ENCODE assay signal across 14 cellular contexts in genomic region chr20:10519361-10520048, GRCh38.
DNase-seq lines count a peak whose midpoint lies in the region; ATAC-seq, FAIRE-seq and TF ChIP-seq lines count a peak whose summit lies in the region.
"Had no signal": no experiment of that assay in that cellular context is flagged by ENCODE, and none has a peak within 500 bp of the region (broad histone marks: within the 10 kb centered on the region; RNA-seq: fewer than 3 reads in every experiment).

No MANE protein-coding gene starts in this region.

- FAIRE-seq in HepG2 (lab: Jason Lieb, UNC) (peak; percentile 18), urothelium cell line (lab: Jason Lieb, UNC) (no peak)

- TF ChIP-seq CTCF in HepG2 (CRISPR knock-in tag; IDR thresholded peaks at IDR 0.05) = no peak
- no peak for TF ChIP-seq CTCF in right lobe of liver (IDR thresholded peaks at IDR 0.05)
- TF ChIP-seq CTCF in astrocyte of the spinal cord (IDR thresholded peaks at IDR 0.05; ENCODE audit: low read depth, low read length) = no peak
- no peak for TF ChIP-seq CTCF in mucosa of descending colon (IDR thresholded peaks at IDR 0.05)

- peak overlapping the region in 1 of 2 donors; percentile 78 for H3K27ac Mint-ChIP-seq in stimulated activated naive CD8-positive, alpha-beta T cell treated with anti-CD3 and anti-CD28 coated beads, Interleukin-15, amount 100 ng/mL, for 72 hours
- H3K27ac Mint-ChIP-seq: activated naive CD8-positive, alpha-beta T cell treated with anti-CD3 and anti-CD28 coated beads for 36 hours had no signal

- intact Hi-C loops in HepG2 (cut with micrococcal nuclease; ENCODE audit: unreplicated experiment) (no loop called here), right lobe of liver (cut with DNase I) (no loop called here), mucosa of descending colon (cut with DNase I, micrococcal nuclease) (no loop called here)

- no peaks in the 10 kb centered on the region for H3K27me3 Mint-ChIP-seq in stimulated activated naive CD8-positive, alpha-beta T cell treated with anti-CD3 and anti-CD28 coated beads, Interleukin-15, amount 100 ng/mL, for 72 hours
- H3K27me3 Mint-ChIP-seq: activated naive CD8-positive, alpha-beta T cell treated with anti-CD3 and anti-CD28 coated beads for 36 hours had no signal

- no peak overlapping the region for H2BK120ac ChIP-seq in mesendoderm (ENCODE audit: low read depth, low read length)

- peaks cover 2% of the 10 kb centered on the region for H3K79me1 ChIP-seq in mesendoderm (ENCODE audit: low read length)

- H3K27me3 ChIP-seq in HepG2 (ENCODE audit: control insufficient read depth in 1 of 2, insufficient read depth in 2 of 2, low read length in 2 of 2) = no peaks in the 10 kb centered on the region
- H3K27me3 ChIP-seq in right lobe of liver = no peaks in the 10 kb centered on the region
- H3K27me3 ChIP-seq in mesendoderm (ENCODE audit: insufficient read depth, low read length, poor library complexity) = no peaks in the 10 kb centered on the region
- H3K27me3 ChIP-seq: esophagus squamous epithelium had no signal

- H3K36me3 ChIP-seq in HepG2 (replicated peaks in 1 of 2; ENCODE audit: control insufficient read depth in 1 of 2, insufficient read depth in 2 of 2, low read length in 2 of 2) (no peaks in the 10 kb centered on the region), right lobe of liver (no peaks in the 10 kb centered on the region), mesendoderm (ENCODE audit: control insufficient read depth, insufficient read depth, low read length) (no peaks in the 10 kb centered on the region), mucosa of descending colon (ENCODE audit: low read depth) (no peaks in the 10 kb centered on the region)
- H3K36me3 ChIP-seq: esophagus squamous epithelium, lower lobe of right lung had no signal

- no peak overlapping the region for H3K23ac ChIP-seq in mesendoderm (ENCODE audit: low read length)

- H4K5ac ChIP-seq in mesendoderm (ENCODE audit: low read length) = no peak overlapping the region

- BruUV-seq in HepG2 (replicated peaks; lab: Mats Ljungman, UMichigan) = no TSS peak

- H4K20me1 ChIP-seq in HepG2 (ENCODE audit: insufficient read depth, low read length) = no peaks in the 10 kb centered on the region

- no peak overlapping the region for H3K4ac ChIP-seq in mesendoderm (ENCODE audit: low read depth, low read length)

- in situ Hi-C loops in HepG2 (cut with HindIII; ENCODE audit: extremely low pct_ligation_motif_present, low pct_unique_long_range_greater_than_20kb) = no loop called here
- in situ Hi-C loops in astrocyte of the spinal cord (cut with HindIII; ENCODE audit: low sequenced_read_pairs) = no loop called here

- TF ChIP-seq POLR2A in HepG2 (IDR thresholded peaks at IDR 0.05; ENCODE audit: insufficient read depth in 1 of 2, low read depth in 2 of 2, low read length in 2 of 2) (no peak), right lobe of liver (IDR thresholded peaks at IDR 0.05) (no peak)

- H3K4me3 Mint-ChIP-seq in stimulated activated naive CD8-positive, alpha-beta T cell treated with anti-CD3 and anti-CD28 coated beads, Interleukin-15, amount 100 ng/mL, for 72 hours = no peak overlapping the region
- H3K4me3 Mint-ChIP-seq: activated naive CD8-positive, alpha-beta T cell treated with anti-CD3 and anti-CD28 coated beads for 36 hours had no signal

- H2BK15ac ChIP-seq in mesendoderm (replicated peaks; ENCODE audit: low read depth) = no peak overlapping the region

- no peak overlapping the region for H2BK5ac ChIP-seq in mesendoderm (ENCODE audit: low read length)

- TF ChIP-seq EP300 in HepG2 (IDR thresholded peaks at IDR 0.05; ENCODE audit: low read depth in 2 of 2, low read length in 2 of 2) (no peak), HepG2 (CRISPR knock-in tag; IDR thresholded peaks at IDR 0.05; ENCODE audit: borderline replicate concordance) (no peak)

- no peak overlapping the region for H3K56ac ChIP-seq in mesendoderm (ENCODE audit: low read length)

- TF ChIP-seq RAD21 in HepG2 (CRISPR knock-in tag; IDR thresholded peaks at IDR 0.05) = no peak

- POLR2A ChIA-PET in HepG2 (lab: Yijun Ruan, JAX) = no interaction called here

- CTCF ChIA-PET in HepG2 (lab: Yijun Ruan, JAX; ENCODE audit: low intra/inter-chr PET ratio, low total read pairs) = no interaction called here

- no peak overlapping the region for H3K18ac ChIP-seq in mesendoderm (ENCODE audit: low read length)

- H3K79me2 ChIP-seq in HepG2 (ENCODE audit: insufficient read depth, low read length) (no peaks in the 10 kb centered on the region), mesendoderm (ENCODE audit: control insufficient read depth, insufficient read depth, low read length) (no peaks in the 10 kb centered on the region)

- no peak for ATAC-seq in HepG2
- no peak for ATAC-seq in right lobe of liver
- peak; percentile 57 for ATAC-seq in HG03159 (IDR thresholded peaks at IDR 0.05; ENCODE audit: unreplicated experiment)
- peak; percentile 76 for ATAC-seq in stimulated activated naive CD8-positive, alpha-beta T cell treated with anti-CD3 and anti-CD28 coated beads, Interleukin-15, amount 100 ng/mL, for 72 hours
- no peak for ATAC-seq in mucosa of descending colon
- ATAC-seq: lower lobe of right lung, right cardiac atrium had no signal

- no peak overlapping the region for H3K4me3 ChIP-seq in HepG2 (replicated peaks in 1 of 3; ENCODE audit: insufficient read depth in 1 of 3, low read depth in 2 of 3, low read length in 3 of 3)
- H3K4me3 ChIP-seq in right lobe of liver = no peak overlapping the region
- no peak overlapping the region for H3K4me3 ChIP-seq in astrocyte of the spinal cord (ENCODE audit: low read depth, low read length)
- H3K4me3 ChIP-seq in mesendoderm (ENCODE audit: low read length) = no peak overlapping the region
- no peak overlapping the region for H3K4me3 ChIP-seq in mucosa of descending colon
- H3K4me3 ChIP-seq: esophagus squamous epithelium, lower lobe of right lung had no signal

- H4K8ac ChIP-seq in mesendoderm (ENCODE audit: low read depth, low read length) = no peak overlapping the region

- peaks cover 37% of the 10 kb centered on the region for H3K4me1 Mint-ChIP-seq in stimulated activated naive CD8-positive, alpha-beta T cell treated with anti-CD3 and anti-CD28 coated beads, Interleukin-15, amount 100 ng/mL, for 72 hours

- WGBS in HepG2 (ENCODE audit: low lambda C conversion rate) = 94% methylated on average over 4 of the region's 4 CpGs
- 59% methylated on average over 4 of the region's 4 CpGs for WGBS in right lobe of liver (ENCODE audit: insufficient coverage, low coverage, low lambda C conversion rate, missing lambda C conversion rate)
- WGBS in mesendoderm (ENCODE audit: extremely low coverage, insufficient coverage, low lambda C conversion rate) = no CpG with 5 or more reads among the region's 4 CpGs

- H3K27ac ChIP-seq in HepG2 (ENCODE audit: extremely low read length, insufficient read depth, low read length) (no peak overlapping the region), right lobe of liver (no peak overlapping the region), mesendoderm (ENCODE audit: low read depth, low read length) (no peak overlapping the region)
- H3K27ac ChIP-seq: C4-2B, esophagus squamous epithelium, lower lobe of right lung, VCaP had no signal

- no peak overlapping the region for H3K4me2 ChIP-seq in HepG2 (ENCODE audit: low read depth, low read length)
- no peak overlapping the region for H3K4me2 ChIP-seq in mesendoderm (ENCODE audit: low read length)

- H3K9me3 ChIP-seq in HepG2 (ENCODE audit: low read length) (no peaks in the 10 kb centered on the region), right lobe of liver (no peaks in the 10 kb centered on the region), mucosa of descending colon (no peaks in the 10 kb centered on the region)
- H3K9me3 ChIP-seq: esophagus squamous epithelium, lower lobe of right lung had no signal

- H3K4me1 ChIP-seq in HepG2 (ENCODE audit: insufficient read depth, low read length) = peaks cover 2% of the 10 kb centered on the region
- peaks cover 0 to 5% (median 0%) of the 10 kb centered on the region in 4 donors for H3K4me1 ChIP-seq in right lobe of liver
- peaks cover 8% of the 10 kb centered on the region for H3K4me1 ChIP-seq in mesendoderm (ENCODE audit: control insufficient read depth, low read depth, low read length)
- no peaks in the 10 kb centered on the region for H3K4me1 ChIP-seq in mucosa of descending colon (ENCODE audit: low read depth)

- H3K9ac ChIP-seq in HepG2 (ENCODE audit: insufficient read depth, low read depth, low read length) (no peak overlapping the region), mesendoderm (ENCODE audit: low read length) (no peak overlapping the region)

- DNase-seq in HepG2 (ENCODE audit: low spot score) = no peak
- no peak for DNase-seq in right lobe of liver
- peak; percentile 64 for DNase-seq in astrocyte of the spinal cord (ENCODE audit: low read depth, low spot score)
- DNase-seq in stimulated activated naive CD8-positive, alpha-beta T cell treated with anti-CD3 and anti-CD28 coated beads, Interleukin-15, amount 100 ng/mL, for 72 hours = no peak
- no peak for DNase-seq in urothelium cell line (ENCODE audit: low spot score)
- DNase-seq in mesendoderm = no peak
- no peak for DNase-seq in mucosa of descending colon
- DNase-seq: activated naive CD8-positive, alpha-beta T cell treated with anti-CD3 and anti-CD28 coated beads for 36 hours; esophagus squamous epithelium; lower lobe of right lung; right cardiac atrium had no signal

- H3K9me3 Mint-ChIP-seq in stimulated activated naive CD8-positive, alpha-beta T cell treated with anti-CD3 and anti-CD28 coated beads, Interleukin-15, amount 100 ng/mL, for 72 hours = no peaks in the 10 kb centered on the region
- H3K9me3 Mint-ChIP-seq: activated naive CD8-positive, alpha-beta T cell treated with anti-CD3 and anti-CD28 coated beads for 36 hours had no signal

- no peak overlapping the region for H2AFZ ChIP-seq in HepG2 (ENCODE audit: low read length)

- no peak overlapping the region for H2AK5ac ChIP-seq in mesendoderm (ENCODE audit: low read length)

TF ChIP-seq in HepG2, 621 proteins besides CTCF, POLR2A, EP300 and RAD21 (continues in another document):
- TF ChIP-seq ZKSCAN5 (CRISPR knock-in tag; IDR thresholded peaks at IDR 0.05) (no peak), SKIL (CRISPR knock-in tag; IDR thresholded peaks at IDR 0.05; ENCODE audit: borderline replicate concordance) (no peak), ZNF562 (CRISPR knock-in tag; IDR thresholded peaks at IDR 0.05; ENCODE audit: borderline replicate concordance) (no peak)

Comparison
In these comparisons a context has a peak if more than half of its experiments do, and no peak if none do; other contexts are left out.
1. ATAC-seq: peak in HG03159 (single experiment) and stimulated activated naive CD8-positive, alpha-beta T cell treated with anti-CD3 and anti-CD28 coated beads, Interleukin-15, amount 100 ng/mL, for 72 hours (single experiment); none in HepG2 (single experiment), right lobe of liver (0 of 4) and mucosa of descending colon (single experiment).